15 cellular contexts compared by ENCODE assay signal in genomic region chr3:30661107-30661873, GRCh38. TPM values are rescaled to one million over a fixed set of nuclear protein-coding genes. Genes with fewer than 3 reads are reported as not detected.
A peak's percentile ranks its signal among the peaks of the same experiment; 100 is the strongest.
DNase-seq lines count a peak whose midpoint lies in the region; ATAC-seq and TF ChIP-seq lines count a peak whose summit lies in the region.
"Had no signal": no experiment of that assay in that cellular context is flagged by ENCODE, and none has a peak within 500 bp of the region (broad histone marks: within the 10 kb centered on the region; RNA-seq: fewer than 3 reads in every experiment).

No MANE protein-coding gene starts in this region.

- peaks cover 78% of the 10 kb centered on the region for H3K36me3 ChIP-seq in neutrophil
- H3K36me3 ChIP-seq: colonic mucosa had no signal

- no peak overlapping the region for H3K4me3 ChIP-seq in neutrophil (ENCODE audit: low read depth in 1 of 2, low read length in 1 of 2)
- H3K4me3 ChIP-seq: colonic mucosa, upper lobe of left lung had no signal

- no peaks in the 10 kb centered on the region for H3K9me3 Mint-ChIP-seq in activated CD4-positive, alpha-beta T cell treated with anti-CD3 and anti-CD28 coated beads for 36 hours (ENCODE audit: low read depth)
- no peaks in the 10 kb centered on the region for H3K9me3 Mint-ChIP-seq in IgD-negative memory B cell
- H3K9me3 Mint-ChIP-seq in activated naive CD8-positive, alpha-beta T cell treated with anti-CD3 and anti-CD28 coated beads, Interleukin-2, amount 10 ng/mL, durations not matched to agents 7 days and 5 days, result no peaks in the 10 kb centered on the region

- H3K36me3 Mint-ChIP-seq in activated CD4-positive, alpha-beta T cell treated with anti-CD3 and anti-CD28 coated beads for 36 hours (ENCODE audit: low read depth), result peaks cover 71% of the 10 kb centered on the region
- peaks cover 9% of the 10 kb centered on the region for H3K36me3 Mint-ChIP-seq in IgD-negative memory B cell
- H3K36me3 Mint-ChIP-seq in activated naive CD8-positive, alpha-beta T cell treated with anti-CD3 and anti-CD28 coated beads, Interleukin-2, amount 10 ng/mL, durations not matched to agents 7 days and 5 days, result peaks cover 45% of the 10 kb centered on the region

- no peaks in the 10 kb centered on the region for H3K27me3 Mint-ChIP-seq in activated CD4-positive, alpha-beta T cell treated with anti-CD3 and anti-CD28 coated beads for 36 hours
- no peaks in the 10 kb centered on the region for H3K27me3 Mint-ChIP-seq in IgD-negative memory B cell
- no peaks in the 10 kb centered on the region for H3K27me3 Mint-ChIP-seq in activated naive CD8-positive, alpha-beta T cell treated with anti-CD3 and anti-CD28 coated beads, Interleukin-2, amount 10 ng/mL, durations not matched to agents 7 days and 5 days

- no peaks in the 10 kb centered on the region for H3K27me3 ChIP-seq in neutrophil
- H3K27me3 ChIP-seq: colonic mucosa, upper lobe of left lung had no signal

- H3K4me1 Mint-ChIP-seq in activated CD4-positive, alpha-beta T cell treated with anti-CD3 and anti-CD28 coated beads for 36 hours, result peaks cover 100% of the 10 kb centered on the region
- H3K4me1 Mint-ChIP-seq in IgD-negative memory B cell, result peaks cover 53 to 69% (median 67%) of the 10 kb centered on the region in 3 donors
- H3K4me1 Mint-ChIP-seq in activated naive CD8-positive, alpha-beta T cell treated with anti-CD3 and anti-CD28 coated beads, Interleukin-2, amount 10 ng/mL, durations not matched to agents 7 days and 5 days, result peaks cover 81% of the 10 kb centered on the region

- peak overlapping the region; percentile 90 for H3K27ac Mint-ChIP-seq in activated CD4-positive, alpha-beta T cell treated with anti-CD3 and anti-CD28 coated beads for 36 hours
- H3K27ac Mint-ChIP-seq in IgD-negative memory B cell, result peak overlapping the region; percentile 19 to 91 (median 43)
- peak overlapping the region; percentile 87 for H3K27ac Mint-ChIP-seq in activated naive CD8-positive, alpha-beta T cell treated with anti-CD3 and anti-CD28 coated beads, Interleukin-2, amount 10 ng/mL, durations not matched to agents 7 days and 5 days

- no peaks in the 10 kb centered on the region for H3K9me3 ChIP-seq in neutrophil
- H3K9me3 ChIP-seq: colonic mucosa, upper lobe of left lung had no signal

- H3K27ac ChIP-seq in neutrophil, result peak overlapping the region; percentile 80
- H3K27ac ChIP-seq: colonic mucosa had no signal

- POLR2A ChIA-PET in activated CD4-positive, alpha-beta T cell treated with anti-CD3 and anti-CD28 coated beads for 36 hours (lab: Charles Lee), result interaction anchor here (0.6 to 1.1 kb wide), 2 partner anchors 11 to 48 kb away, joined by 3 read pairs; no protein-coding TSS in a partner anchor
- POLR2A ChIA-PET in activated naive CD8-positive, alpha-beta T cell treated with anti-CD3 and anti-CD28 coated beads, Interleukin-2, amount 10 ng/mL, durations not matched to agents 7 days and 5 days (lab: Charles Lee), result interaction anchor here (1.0 to 1.4 kb wide), 4 partner anchors 13 to 55 kb away, joined by 3 to 6 read pairs (median 4); partner anchors contain the start of gene TGFBR2

- no peak for DNase-seq in activated CD4-positive, alpha-beta T cell treated with anti-CD3 and anti-CD28 coated beads for 36 hours
- no peak for DNase-seq in activated CD4-positive, alpha-beta T cell treated with anti-CD3 and anti-CD28 coated beads, Interleukin-2, amount 50 U/mL, for 48 hours
- no peak for DNase-seq in activated naive CD8-positive, alpha-beta T cell treated with anti-CD3 and anti-CD28 coated beads, Interleukin-2, amount 10 ng/mL, durations not matched to agents 7 days and 5 days
- no peak for DNase-seq in NCI-H1105 treated with DMSO at 0.1 percent for 48 hours (lab: John Stamatoyannopoulos, UW)
- DNase-seq: 8988T, activated gamma-delta T cell, colonic mucosa, GOT3, SHP77, upper lobe of left lung had no signal

- H3K4me1 ChIP-seq in neutrophil (ENCODE audit: control insufficient read depth in 1 of 2, insufficient read depth in 1 of 2, low read depth in 1 of 2, low read length in 1 of 2), result peaks cover 58 to 77% of the 10 kb centered on the region in 2 experiments
- H3K4me1 ChIP-seq: colonic mucosa had no signal

- intact Hi-C loops in activated CD4-positive, alpha-beta T cell treated with anti-CD3 and anti-CD28 coated beads for 36 hours (cut with DNase I, micrococcal nuclease), result loop anchor here in 1 of 2 experiments (1.0 kb wide), 1 partner anchor 21 kb away; no protein-coding TSS in a partner anchor

- TF ChIP-seq CTCF in neutrophil (IDR thresholded peaks at IDR 0.05), result no peak

- H3K4me3 Mint-ChIP-seq in activated CD4-positive, alpha-beta T cell treated with anti-CD3 and anti-CD28 coated beads for 36 hours, result peak overlapping the region; percentile 24
- no peak overlapping the region for H3K4me3 Mint-ChIP-seq in IgD-negative memory B cell
- peak overlapping the region; percentile 58 for H3K4me3 Mint-ChIP-seq in activated naive CD8-positive, alpha-beta T cell treated with anti-CD3 and anti-CD28 coated beads, Interleukin-2, amount 10 ng/mL, durations not matched to agents 7 days and 5 days

- CTCF ChIA-PET in activated CD4-positive, alpha-beta T cell treated with anti-CD3 and anti-CD28 coated beads for 36 hours (lab: Charles Lee), result interaction anchor here (0.7 to 1.6 kb wide), 3 partner anchors 19 to 54 kb away, joined by 3 to 4 read pairs (median 3); no protein-coding TSS in a partner anchor

- peak; percentile 14 for ATAC-seq in activated CD4-positive, alpha-beta T cell treated with anti-CD3 and anti-CD28 coated beads for 36 hours
- ATAC-seq in activated naive CD8-positive, alpha-beta T cell treated with anti-CD3 and anti-CD28 coated beads, Interleukin-2, amount 10 ng/mL, durations not matched to agents 7 days and 5 days (ENCODE audit: low read depth), result no peak
- ATAC-seq in GM19463 (IDR thresholded peaks at IDR 0.05; ENCODE audit: unreplicated experiment) (no peak), GM19328 (IDR thresholded peaks at IDR 0.05; ENCODE audit: unreplicated experiment) (no peak)

RNA-seq across cellular contexts. Expression of gene TGFBR2, which starts 54.9 kb away (rescaled TPM):
- 10 to 100 TPM; 45.5 to 46.6 TPM for total RNA-seq in activated CD4-positive, alpha-beta T cell treated with anti-CD3 and anti-CD28 coated beads for 36 hours
- polyA plus RNA-seq in IgD-negative memory B cell, result 76.8 TPM
- 10 to 100 TPM; 86.9 to 92.2 TPM for total RNA-seq in activated naive CD8-positive, alpha-beta T cell treated with anti-CD3 and anti-CD28 coated beads, Interleukin-2, amount 10 ng/mL, durations not matched to agents 7 days and 5 days
- polyA plus RNA-seq: neural cell had no signal

Comparison
In these comparisons a context has a peak if more than half of its experiments do, and no peak if none do; other contexts are left out.
1. H3K4me3 Mint-ChIP-seq: peak in activated CD4-positive, alpha-beta T cell treated with anti-CD3 and anti-CD28 coated beads for 36 hours (single experiment) and activated naive CD8-positive, alpha-beta T cell treated with anti-CD3 and anti-CD28 coated beads, Interleukin-2, amount 10 ng/mL, durations not matched to agents 7 days and 5 days (single experiment); none in IgD-negative memory B cell (0 of 4).
2. Peak in every context shown above with its lines, with median percentiles within 50 percentile points of each other: H3K27ac Mint-ChIP-seq.